8 cellular contexts compared by ENCODE assay signal in genomic region chr17:81398170-81398854, GRCh38. TPM values are rescaled to one million over a fixed set of nuclear protein-coding genes. Genes with fewer than 3 reads are reported as not detected.
DNase-seq lines count a peak whose midpoint lies in the region; ATAC-seq and TF ChIP-seq lines count a peak whose summit lies in the region.

No MANE protein-coding gene starts in this region.

- TF ChIP-seq POLR2A in breast epithelium (IDR thresholded peaks at IDR 0.05): no peak

- peaks cover 4% of the 10 kb centered on the region for H3K36me3 ChIP-seq in A673 (ENCODE audit: insufficient read depth, low read length, poor library complexity, severe bottlenecking)
- peaks cover 32% of the 10 kb centered on the region for H3K36me3 ChIP-seq in KOPT-K1 (ENCODE audit: insufficient read depth, low read length)
- no peaks in the 10 kb centered on the region for H3K36me3 ChIP-seq in breast epithelium
- H3K36me3 ChIP-seq in urinary bladder (ENCODE audit: insufficient read depth): no peaks in the 10 kb centered on the region

- intact Hi-C loops in A673 (cut with micrococcal nuclease; ENCODE audit: unreplicated experiment): loop anchor here (10.0 kb wide), 1 partner anchor 104 kb away; the partner anchor contains the start of gene SLC38A10
- intact Hi-C loops in breast epithelium (cut with DNase I; ENCODE audit: low total_unique reads): no loop called here

- H3K4me3 ChIP-seq in A673 (ENCODE audit: low read depth, low read length, poor library complexity, severe bottlenecking): peak overlapping the region; percentile 96
- peak overlapping the region; percentile 60 to 90 (median 82) for H3K4me3 ChIP-seq in breast epithelium
- H3K4me3 ChIP-seq in urinary bladder (ENCODE audit: low read depth, low read length): peak overlapping the region; percentile 88

- peak; percentile 84 for DNase-seq in A673 (ENCODE audit: low spot score)
- no peak for DNase-seq in breast epithelium (ENCODE audit: low spot score in 2 of 2)
- peak; percentile 14 for DNase-seq in medulla oblongata (ENCODE audit: extremely low spot score)

- peak overlapping the region; percentile 100 for H3K27ac ChIP-seq in A673 (ENCODE audit: low read depth, low read length, poor library complexity, severe bottlenecking)
- peak overlapping the region; percentile 93 for H3K27ac ChIP-seq in KOPT-K1 (ENCODE audit: low read depth, low read length, poor library complexity, severe bottlenecking)
- peak overlapping the region; percentile 90 to 92 for H3K27ac ChIP-seq in breast epithelium
- peak overlapping the region; percentile 78 for H3K27ac ChIP-seq in urinary bladder (ENCODE audit: low read depth)

- ATAC-seq in GM18502 (IDR thresholded peaks at IDR 0.05; ENCODE audit: poor library complexity, unreplicated experiment) (no peak), GM18858 (IDR thresholded peaks at IDR 0.05; ENCODE audit: unreplicated experiment) (no peak), HG02981 (IDR thresholded peaks at IDR 0.05; ENCODE audit: unreplicated experiment) (no peak)

- no peaks in the 10 kb centered on the region for H3K9me3 ChIP-seq in A673 (ENCODE audit: low read depth, low read length, poor library complexity, severe bottlenecking)
- H3K9me3 ChIP-seq in KOPT-K1 (ENCODE audit: insufficient read depth, low read length, poor library complexity, severe bottlenecking): no peaks in the 10 kb centered on the region
- H3K9me3 ChIP-seq in breast epithelium: no peaks in the 10 kb centered on the region

- WGBS in urinary bladder: 6% methylated on average over 49 of the region's 49 CpGs

- H3K4me1 ChIP-seq in A673 (ENCODE audit: insufficient read depth, low read length, poor library complexity, severe bottlenecking) (peaks cover 35% of the 10 kb centered on the region), breast epithelium (peaks cover 13 to 16% of the 10 kb centered on the region in 2 donors), urinary bladder (ENCODE audit: insufficient read depth) (no peaks in the 10 kb centered on the region)

- no TSS peak for BruUV-seq in A673 (replicated peaks; lab: Mats Ljungman, UMichigan)

- TF ChIP-seq CTCF in A673 (conservative IDR thresholded peaks at IDR 0.05; ENCODE audit: low read depth, low read length): no peak
- TF ChIP-seq CTCF in breast epithelium (IDR thresholded peaks at IDR 0.05): no peak

- CTCF ChIA-PET in A673 (lab: Charles Lee): interaction anchor here (1.3 to 1.4 kb wide), 2 partner anchors 21 to 86 kb away, joined by 4 to 5 read pairs; no protein-coding TSS in a partner anchor

- POLR2A ChIA-PET in A673 (lab: Charles Lee; ENCODE audit: low non-redundant PET): no interaction called here

- H3K27me3 ChIP-seq in A673 (replicated peaks; ENCODE audit: insufficient read depth, low read depth, low read length, poor library complexity) (no peaks in the 10 kb centered on the region), breast epithelium (no peaks in the 10 kb centered on the region)

RNA-seq across cellular contexts. Expression of gene BAHCC1, which starts 3.1 kb away (rescaled TPM):
- total RNA-seq in A673 (2021): 74.2 and 80.6 TPM in 2 replicates
- 10 to 100 TPM in 2 of 3 donors, 1 to 10 TPM in 1; 7.4 to 17.0 (median 11.7) TPM for total RNA-seq in breast epithelium
- 10.1 TPM for total RNA-seq in urinary bladder
- polyA plus RNA-seq in urinary bladder: 15.9 TPM

Comparison
In these comparisons a context has a peak if more than half of its experiments do, and no peak if none do; other contexts are left out.
1. DNase-seq: peak in A673 (single experiment) and medulla oblongata (single experiment); none in breast epithelium (0 of 2).
2. Peak in every context shown above with its lines, with median percentiles within 50 percentile points of each other: H3K27ac ChIP-seq and H3K4me3 ChIP-seq.